9 cellular contexts compared by ENCODE assay signal in the genomic region with DNA sequence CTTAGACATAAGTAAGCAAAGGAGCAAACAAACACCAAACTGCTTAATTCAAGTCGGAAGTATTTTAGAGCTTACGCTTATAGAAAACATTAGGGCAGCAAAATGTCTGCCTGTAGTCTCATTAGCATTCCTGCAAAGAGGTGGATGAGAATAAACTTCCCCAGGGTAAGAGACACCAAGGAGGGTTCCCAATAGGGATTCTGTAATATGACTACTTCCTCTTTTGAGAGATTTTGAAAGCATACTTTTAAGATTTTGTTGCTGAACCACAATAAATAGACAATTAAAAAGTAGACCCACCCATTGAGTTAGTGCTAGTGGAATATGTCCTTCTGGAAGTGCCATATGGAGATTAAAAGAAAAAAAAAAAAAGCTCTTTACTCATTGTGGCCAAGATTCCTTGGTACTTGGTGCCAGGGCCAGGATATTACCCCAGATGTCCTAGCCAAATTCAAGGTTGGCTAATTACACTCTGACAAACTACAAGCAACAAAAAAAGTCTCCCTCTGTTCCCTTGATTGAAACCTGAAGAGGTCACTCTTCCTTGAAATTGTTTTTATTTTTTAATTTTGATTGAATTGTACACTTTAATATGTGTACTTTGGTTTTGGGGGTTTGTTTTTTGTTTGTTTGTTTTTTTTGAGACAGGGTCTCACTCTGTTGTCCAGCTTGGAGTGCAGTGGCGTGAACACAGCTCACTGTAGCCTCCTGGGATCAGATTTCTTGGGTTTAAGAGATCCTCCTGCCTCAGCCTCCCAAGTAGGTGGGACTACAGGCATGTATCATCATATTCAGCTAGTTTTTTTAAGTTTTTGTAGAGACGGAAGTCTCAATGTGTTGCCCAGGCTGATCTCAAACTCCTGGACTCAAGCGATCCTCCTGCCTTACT. TPM values are rescaled to one million over a fixed set of nuclear protein-coding genes. Genes with fewer than 3 reads are reported as not detected.
DNase-seq lines count a peak whose midpoint lies in the region; ATAC-seq, FAIRE-seq and TF ChIP-seq lines count a peak whose summit lies in the region.
"Had no signal": no experiment of that assay in that cellular context is flagged by ENCODE, and none has a peak within 500 bp of the region (broad histone marks: within the 10 kb centered on the region; RNA-seq: fewer than 3 reads in every experiment).

No MANE protein-coding gene starts in this region.

- POLR2A ChIA-PET in CD4-positive, alpha-beta T cell (lab: Charles Lee): interaction anchor here (3.1 kb wide), 1 partner anchor 9 kb away, joined by 20 read pairs; a partner anchor contains a TSS

- no peaks in the 10 kb centered on the region for H3K27me3 ChIP-seq in CD4-positive, alpha-beta T cell (ENCODE audit: control insufficient read depth, insufficient read depth, low read length)
- H3K27me3 ChIP-seq in astrocyte (ENCODE audit: insufficient read depth, low read length): no peaks in the 10 kb centered on the region
- no peaks in the 10 kb centered on the region for H3K27me3 ChIP-seq in osteoblast (ENCODE audit: insufficient read depth, low read length)

- H3K79me2 ChIP-seq in astrocyte (ENCODE audit: insufficient read depth, low read length) (peaks cover 94% of the 10 kb centered on the region), osteoblast (ENCODE audit: insufficient read depth, low read length) (peaks cover 90% of the 10 kb centered on the region)

- peaks cover 32% of the 10 kb centered on the region for H3K4me1 Mint-ChIP-seq in CD4-positive, alpha-beta T cell (ENCODE audit: low read depth)
- peaks cover 7% of the 10 kb centered on the region for H3K4me1 Mint-ChIP-seq in astrocyte (ENCODE audit: low read depth, unreplicated experiment)

- no peaks in the 10 kb centered on the region for H3K36me3 ChIP-seq in astrocyte (ENCODE audit: insufficient read depth, low read length)
- no peaks in the 10 kb centered on the region for H3K36me3 ChIP-seq in osteoblast (ENCODE audit: insufficient read depth, low read length)

- H3K27me3 Mint-ChIP-seq in CD4-positive, alpha-beta T cell: no peaks in the 10 kb centered on the region
- H3K27me3 Mint-ChIP-seq in astrocyte (ENCODE audit: low read depth, unreplicated experiment): no peaks in the 10 kb centered on the region

- H2AFZ ChIP-seq in astrocyte (ENCODE audit: low read depth, low read length) (no peak overlapping the region), osteoblast (ENCODE audit: low read length) (no peak overlapping the region)

- no peak overlapping the region for H3K27ac ChIP-seq in CD4-positive, alpha-beta T cell (ENCODE audit: low read depth, low read length)
- no peak overlapping the region for H3K27ac ChIP-seq in astrocyte (ENCODE audit: low read depth, low read length)
- peak overlapping the region; percentile 22 for H3K27ac ChIP-seq in osteoblast (ENCODE audit: low read depth, low read length)

- CTCF ChIA-PET in CD4-positive, alpha-beta T cell (lab: Charles Lee): interaction anchor here (0.6 to 2.1 kb wide), 5 partner anchors 9 to 796 kb away, joined by 3 to 8 read pairs (median 3); a partner anchor contains a TSS

- intact Hi-C loops in CD4-positive, alpha-beta T cell (cut with DNase I, micrococcal nuclease): no loop called here

- no peak for ATAC-seq in CD4-positive, alpha-beta T cell (ENCODE audit: poor library complexity)

- no peaks in the 10 kb centered on the region for H3K9me3 ChIP-seq in CD4-positive, alpha-beta T cell (ENCODE audit: control insufficient read depth, low read length)
- H3K9me3 ChIP-seq in astrocyte (ENCODE audit: insufficient read depth, low read depth, low read length) (no peaks in the 10 kb centered on the region), osteoblast (ENCODE audit: low read depth, low read length) (no peaks in the 10 kb centered on the region)

- in situ Hi-C loops in KBM-7 (cut with MboI; ENCODE audit: low pct_unique_long_range_greater_than_20kb, low sequenced_read_pairs): no loop called here

- H3K4me3 Mint-ChIP-seq in CD4-positive, alpha-beta T cell: peak overlapping the region; percentile 79
- H3K4me3 Mint-ChIP-seq in astrocyte (ENCODE audit: unreplicated experiment): no peak overlapping the region

- no peak overlapping the region for H3K4me3 ChIP-seq in astrocyte (ENCODE audit: insufficient read depth, low read depth, low read length)
- no peak overlapping the region for H3K4me3 ChIP-seq in osteoblast (ENCODE audit: insufficient read depth, low read length)

- peaks cover 49% of the 10 kb centered on the region for H4K20me1 ChIP-seq in astrocyte (ENCODE audit: insufficient read depth, low read length)
- H4K20me1 ChIP-seq in osteoblast (ENCODE audit: insufficient read depth, low read length): peaks cover 11% of the 10 kb centered on the region

- TF ChIP-seq CTCF in CD4-positive, alpha-beta T cell (IDR thresholded peaks at IDR 0.05): no peak
- no peak for TF ChIP-seq CTCF in astrocyte (IDR thresholded peaks at IDR 0.05; ENCODE audit: insufficient read depth, low read depth, low read length)
- TF ChIP-seq CTCF in osteoblast (IDR thresholded peaks at IDR 0.05; ENCODE audit: extremely low read depth, low read depth, low read length): no peak

- no peak overlapping the region for H3K9ac ChIP-seq in astrocyte (ENCODE audit: low read length)

- peaks cover 10% of the 10 kb centered on the region for H3K36me3 Mint-ChIP-seq in CD4-positive, alpha-beta T cell (ENCODE audit: low read depth)
- no peaks in the 10 kb centered on the region for H3K36me3 Mint-ChIP-seq in astrocyte (ENCODE audit: low read depth, unreplicated experiment)

- FAIRE-seq in astrocyte (lab: Jason Lieb, UNC): no peak

- no peaks in the 10 kb centered on the region for H3K4me1 ChIP-seq in astrocyte (ENCODE audit: insufficient read depth, low read length)
- H3K4me1 ChIP-seq in osteoblast (ENCODE audit: insufficient read depth, low read length): peaks cover 5% of the 10 kb centered on the region

- no peak for DNase-seq in CD4-positive, alpha-beta T cell
- DNase-seq in KBM-7: peak; percentile 62
- DNase-seq in astrocyte (ENCODE audit: low read depth): no peak
- no peak for DNase-seq in osteoblast (ENCODE audit: insufficient read length, low spot score, missing footprints)
- DNase-seq in dedifferentiated amniotic fluid mesenchymal stem cell (ENCODE audit: extremely low spot score): no peak
- no peak for DNase-seq in stimulated activated CD4-positive, alpha-beta T cell treated with anti-CD3 and anti-CD28 coated beads, Interleukin-2, amount 100 ng/mL, for 24 hours
- DNase-seq in T1000 (lab: John Stamatoyannopoulos, UW): no peak
- DNase-seq in KG1 (lab: John Stamatoyannopoulos, UW): no peak
- DNase-seq: NCI-H510A had no signal

- no peaks in the 10 kb centered on the region for H3K9me3 Mint-ChIP-seq in CD4-positive, alpha-beta T cell
- H3K9me3 Mint-ChIP-seq in astrocyte (ENCODE audit: unreplicated experiment): no peaks in the 10 kb centered on the region

- peak overlapping the region; percentile 87 for H3K27ac Mint-ChIP-seq in CD4-positive, alpha-beta T cell
- peak overlapping the region; percentile 0 for H3K27ac Mint-ChIP-seq in astrocyte (ENCODE audit: unreplicated experiment)

- no peak overlapping the region for H3K4me2 ChIP-seq in astrocyte (ENCODE audit: low read length)
- H3K4me2 ChIP-seq in osteoblast (ENCODE audit: insufficient read depth, low read length): no peak overlapping the region

RNA-seq across cellular contexts. Expression of a gene that starts 8.7 kb away (rescaled TPM):
- 10 to 100 TPM; 52.0 to 54.9 TPM for total RNA-seq in CD4-positive, alpha-beta T cell
- total RNA-seq in astrocyte: 59.4 and 70.0 TPM in 2 replicates
- total RNA-seq in osteoblast: 90.8 and 103 TPM in 2 replicates
